In the genomic region with DNA sequence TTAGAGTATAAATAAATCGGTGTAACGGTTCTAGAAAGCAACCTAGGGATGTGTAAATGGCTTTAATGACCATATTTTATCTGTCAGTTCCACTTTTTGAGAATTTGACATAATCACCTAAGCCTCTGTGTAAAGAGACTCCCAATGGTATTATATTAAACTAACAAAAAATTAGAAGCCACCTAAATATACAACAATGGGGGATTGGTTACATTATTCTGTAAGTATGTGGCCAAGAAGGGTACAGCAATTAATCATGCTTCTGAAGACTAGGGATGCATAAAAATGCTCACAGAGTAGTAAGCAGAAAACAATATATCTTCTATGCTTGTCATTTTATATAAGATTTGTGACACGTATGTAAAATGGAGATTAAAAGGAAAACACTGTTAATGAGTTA, we compare ENCODE assay signal across 18 cellular contexts. TPM values are rescaled to one million over a fixed set of nuclear protein-coding genes. Genes with fewer than 3 reads are reported as not detected.
DNase-seq lines count a peak whose midpoint lies in the region; ATAC-seq, FAIRE-seq and TF ChIP-seq lines count a peak whose summit lies in the region.
"Had no signal": no experiment of that assay in that cellular context is flagged by ENCODE, and none has a peak within 500 bp of the region (broad histone marks: within the 10 kb centered on the region; RNA-seq: fewer than 3 reads in every experiment).

No MANE protein-coding gene starts in this region.

- H3K79me2 ChIP-seq in GM23338 (replicated peaks; ENCODE audit: insufficient read depth): peaks cover 99% of the 10 kb centered on the region

- peaks cover 2% of the 10 kb centered on the region for H3K36me3 Mint-ChIP-seq in activated naive CD8-positive, alpha-beta T cell
- H3K36me3 Mint-ChIP-seq in activated naive CD8-positive, alpha-beta T cell treated with anti-CD3 and anti-CD28 coated beads, Interleukin-2, amount 50 U/mL, for 24 hours (ENCODE audit: low read depth): peaks cover 24% of the 10 kb centered on the region
- peaks cover 5% of the 10 kb centered on the region for H3K36me3 Mint-ChIP-seq in GM23338 (ENCODE audit: low read depth)
- H3K36me3 Mint-ChIP-seq in stimulated activated effector memory CD8-positive, alpha-beta T cell treated with anti-CD3 and anti-CD28 coated beads, Interleukin-12 subunit alpha, Interleukin-12 subunit beta, amount 100 ng/mL, for 72 hours: no peaks in the 10 kb centered on the region

- no peaks in the 10 kb centered on the region for H3K9me2 ChIP-seq in GM23338 (ENCODE audit: insufficient read depth)

- peaks cover 70% of the 10 kb centered on the region for H4K20me1 ChIP-seq in GM23338 (replicated peaks; ENCODE audit: insufficient read depth)

- H3K36me3 ChIP-seq in GM23338 (ENCODE audit: insufficient read depth): peaks cover 22% of the 10 kb centered on the region

- H3F3A ChIP-seq in GM23338 (replicated peaks; ENCODE audit: low read depth): no peaks in the 10 kb centered on the region; the same call in none of the 2 replicates

- TF ChIP-seq CTCF in GM23338 (conservative IDR thresholded peaks at IDR 0.05; ENCODE audit: low read depth in 2 of 2) (no peak), VCaP (conservative IDR thresholded peaks at IDR 0.05) (no peak)

- H3K4me3 Mint-ChIP-seq in activated naive CD8-positive, alpha-beta T cell: no peak overlapping the region
- H3K4me3 Mint-ChIP-seq in activated naive CD8-positive, alpha-beta T cell treated with anti-CD3 and anti-CD28 coated beads, Interleukin-2, amount 50 U/mL, for 24 hours: no peak overlapping the region
- no peak overlapping the region for H3K4me3 Mint-ChIP-seq in GM23338
- H3K4me3 Mint-ChIP-seq in stimulated activated effector memory CD8-positive, alpha-beta T cell treated with anti-CD3 and anti-CD28 coated beads, Interleukin-12 subunit alpha, Interleukin-12 subunit beta, amount 100 ng/mL, for 72 hours: no peak overlapping the region
- H3K4me3 Mint-ChIP-seq: CD14-positive monocyte; CD8-positive, alpha-beta memory T cell had no signal

- no peaks in the 10 kb centered on the region for H3K27me3 ChIP-seq in GM23338 (ENCODE audit: insufficient read depth)
- H3K27me3 ChIP-seq: BE2C had no signal

- no peak for DNase-seq in activated naive CD8-positive, alpha-beta T cell treated with anti-CD3 and anti-CD28 coated beads, Interleukin-2, amount 50 U/mL, for 24 hours
- DNase-seq in GM23338 (ENCODE audit: low spot score): no peak
- no peak for DNase-seq in stimulated activated effector memory CD8-positive, alpha-beta T cell treated with anti-CD3 and anti-CD28 coated beads, Interleukin-12 subunit alpha, Interleukin-12 subunit beta, amount 100 ng/mL, for 72 hours (ENCODE audit: low spot score in 2 of 2)
- DNase-seq in H54 (ENCODE audit: insufficient read length, low spot score): no peak
- no peak for DNase-seq in NOMO-1 treated with dmso at 0.1 percent for 144 hours (lab: John Stamatoyannopoulos, UW; ENCODE audit: unreplicated experiment)
- no peak for DNase-seq in pons (ENCODE audit: low spot score)
- DNase-seq: BE2C; Caco-2; CD8-positive, alpha-beta memory T cell; GF-D8 had no signal

- H3K4me1 ChIP-seq in GM23338 (ENCODE audit: insufficient read depth): peaks cover 8% of the 10 kb centered on the region
- H3K4me1 ChIP-seq: BE2C had no signal

- no peak overlapping the region for H3K4me2 ChIP-seq in GM23338

- H3K9me3 Mint-ChIP-seq in activated naive CD8-positive, alpha-beta T cell (ENCODE audit: low read depth): no peaks in the 10 kb centered on the region
- no peaks in the 10 kb centered on the region for H3K9me3 Mint-ChIP-seq in activated naive CD8-positive, alpha-beta T cell treated with anti-CD3 and anti-CD28 coated beads, Interleukin-2, amount 50 U/mL, for 24 hours
- H3K9me3 Mint-ChIP-seq in GM23338: no peaks in the 10 kb centered on the region
- H3K9me3 Mint-ChIP-seq in stimulated activated effector memory CD8-positive, alpha-beta T cell treated with anti-CD3 and anti-CD28 coated beads, Interleukin-12 subunit alpha, Interleukin-12 subunit beta, amount 100 ng/mL, for 72 hours: no peaks in the 10 kb centered on the region
- H3K9me3 Mint-ChIP-seq: CD14-positive monocyte; CD8-positive, alpha-beta memory T cell had no signal

- peaks cover 36% of the 10 kb centered on the region for H3K4me1 Mint-ChIP-seq in activated naive CD8-positive, alpha-beta T cell (ENCODE audit: low read depth)
- peaks cover 23% of the 10 kb centered on the region for H3K4me1 Mint-ChIP-seq in activated naive CD8-positive, alpha-beta T cell treated with anti-CD3 and anti-CD28 coated beads, Interleukin-2, amount 50 U/mL, for 24 hours
- peaks cover 2% of the 10 kb centered on the region; the same call in 1 of the 3 replicates for H3K4me1 Mint-ChIP-seq in GM23338
- H3K4me1 Mint-ChIP-seq in stimulated activated effector memory CD8-positive, alpha-beta T cell treated with anti-CD3 and anti-CD28 coated beads, Interleukin-12 subunit alpha, Interleukin-12 subunit beta, amount 100 ng/mL, for 72 hours: peaks cover 15% of the 10 kb centered on the region

- TF ChIP-seq POLR2A in H54 (IDR thresholded peaks at IDR 0.05; ENCODE audit: low read depth, low read length): no peak

- no peak for FAIRE-seq in H54 (lab: Jason Lieb, UNC)
- FAIRE-seq: A204.1, GM19239, HepG2, HTR-8/SVneo had no signal

- H3K27ac ChIP-seq in GM23338 (ENCODE audit: low read depth) (peak overlapping the region; percentile 55; the same call in 1 of the 2 replicates), VCaP (peak overlapping the region; percentile 98)

- H2AFZ ChIP-seq in GM23338: no peak overlapping the region

- no peaks in the 10 kb centered on the region for H3K27me3 Mint-ChIP-seq in activated naive CD8-positive, alpha-beta T cell
- no peaks in the 10 kb centered on the region for H3K27me3 Mint-ChIP-seq in activated naive CD8-positive, alpha-beta T cell treated with anti-CD3 and anti-CD28 coated beads, Interleukin-2, amount 50 U/mL, for 24 hours
- no peaks in the 10 kb centered on the region for H3K27me3 Mint-ChIP-seq in GM23338 (ENCODE audit: insufficient read depth, low read depth, poor library complexity)
- H3K27me3 Mint-ChIP-seq: CD8-positive, alpha-beta memory T cell had no signal

- H3K27ac Mint-ChIP-seq in activated naive CD8-positive, alpha-beta T cell: peak overlapping the region; percentile 28
- no peak overlapping the region for H3K27ac Mint-ChIP-seq in activated naive CD8-positive, alpha-beta T cell treated with anti-CD3 and anti-CD28 coated beads, Interleukin-2, amount 50 U/mL, for 24 hours
- 0 out of 2 replicates have a peak overlapping the region, but pooled peaks have one; percentile 51 for H3K27ac Mint-ChIP-seq in GM23338
- peak overlapping the region; percentile 16 for H3K27ac Mint-ChIP-seq in stimulated activated effector memory CD8-positive, alpha-beta T cell treated with anti-CD3 and anti-CD28 coated beads, Interleukin-12 subunit alpha, Interleukin-12 subunit beta, amount 100 ng/mL, for 72 hours

- H3K4me3 ChIP-seq in GM23338: no peak overlapping the region

- no peak for ATAC-seq in activated naive CD8-positive, alpha-beta T cell treated with anti-CD3 and anti-CD28 coated beads, Interleukin-2, amount 50 U/mL, for 24 hours
- no peak for ATAC-seq in GM23338
- no peak for ATAC-seq in stimulated activated effector memory CD8-positive, alpha-beta T cell treated with anti-CD3 and anti-CD28 coated beads, Interleukin-12 subunit alpha, Interleukin-12 subunit beta, amount 100 ng/mL, for 72 hours
- ATAC-seq: HCT116, HepG2 had no signal

TF ChIP-seq in GM23338, 12 proteins besides CTCF, POLR2A, EP300 and RAD21 (continues in another document):
- TF ChIP-seq EZH2phosphoT487 (IDR thresholded peaks at IDR 0.05; ENCODE audit: unreplicated experiment) (no peak), NANOG (IDR thresholded peaks at IDR 0.05; ENCODE audit: borderline replicate concordance) (no peak), POLR2AphosphoS5 (IDR thresholded peaks at IDR 0.05; ENCODE audit: low read depth) (no peak), STAT1 (IDR thresholded peaks at IDR 0.05; ENCODE audit: unreplicated experiment) (no peak), EZH2 (IDR thresholded peaks at IDR 0.05; ENCODE audit: low read depth, unreplicated experiment) (no peak)

RNA-seq across cellular contexts. Expression of a gene that starts 10.5 kb away (rescaled TPM):
- total RNA-seq in GM23338 (2014; rRNA removed; shearing (Covaris generic)): 90.4 and 113 TPM in 2 replicates
- 149 and 154 TPM in 2 replicates for polyA plus RNA-seq in GM23338 (2016; fragmentation: Nextera tagmentation; extraction: Ambion mirVana)

RNA-seq across cellular contexts. Expression of a gene that starts 15.7 kb away (rescaled TPM):
- total RNA-seq in GM23338 (2014; rRNA removed; shearing (Covaris generic)): 32.5 and 32.6 TPM in 2 replicates
- polyA plus RNA-seq in GM23338 (2016; fragmentation: Nextera tagmentation; extraction: Ambion mirVana): 30.7 and 32.4 TPM in 2 replicates

RNA-seq across cellular contexts. Expression of a gene that starts 36.5 kb away (rescaled TPM):
- total RNA-seq in GM23338 (2014; rRNA removed; shearing (Covaris generic)): 52.4 and 55.6 TPM in 2 replicates
- polyA plus RNA-seq in GM23338 (2016; fragmentation: Nextera tagmentation; extraction: Ambion mirVana): 131 and 140 TPM in 2 replicates

RNA-seq across cellular contexts. Expression of a gene that starts 48.8 kb away (rescaled TPM):
- total RNA-seq in GM23338 (2014; rRNA removed; shearing (Covaris generic)): 310 and 313 TPM in 2 replicates
- polyA plus RNA-seq in GM23338 (2016; fragmentation: Nextera tagmentation; extraction: Ambion mirVana): 833 and 868 TPM in 2 replicates
